8 cellular contexts compared by ENCODE assay signal in genomic region chr14:91061309-91061887, GRCh38. TPM values are rescaled to one million over a fixed set of nuclear protein-coding genes. Genes with fewer than 3 reads are reported as not detected.
DNase-seq lines count a peak whose midpoint lies in the region; FAIRE-seq and TF ChIP-seq lines count a peak whose summit lies in the region.

No MANE protein-coding gene starts in this region.

- peak overlapping the region; percentile 42 to 66 for H3K27ac ChIP-seq in testis

- DNase-seq in NCI-H1092 treated with DMSO at 0.1 percent for 48 hours (lab: John Stamatoyannopoulos, UW) (peak; percentile 28), NCI-H1092 (lab: John Stamatoyannopoulos, UW) (no peak), SK-N-DZ (ENCODE audit: low spot score) (peak; percentile 12), testis (no peak), retina (no peak), RCC 7860 (ENCODE audit: low spot score) (no peak)
- DNase-seq in stimulated activated CD4-positive, alpha-beta T cell treated with anti-CD3 and anti-CD28 coated beads, Interleukin-1b, Interleukin-23, amount 100 ng/mL, for 48 hours = no peak

- intact Hi-C loops in testis (cut with DNase I; ENCODE audit: low total_unique reads) = no loop called here

- TF ChIP-seq CTCF in testis (IDR thresholded peaks at IDR 0.05) = no peak

- H3K36me3 ChIP-seq in testis (ENCODE audit: low read depth, missing control alignments) = no peaks in the 10 kb centered on the region

- TF ChIP-seq POLR2A in testis (IDR thresholded peaks at IDR 0.05) = no peak

- H3K9me3 ChIP-seq in testis = no peaks in the 10 kb centered on the region

- H3K4me1 ChIP-seq in testis = peaks cover 12% of the 10 kb centered on the region

- FAIRE-seq in RCC 7860 (lab: Jason Lieb, UNC) = no peak

- no peaks in the 10 kb centered on the region for H3K27me3 ChIP-seq in testis

- 0 to 2% methylated on average over 12 of the region's 12 CpGs for WGBS in testis, 2 donors

- H3K4me3 ChIP-seq in iPS-11a (ENCODE audit: low read depth, low read length) = peak overlapping the region; percentile 38
- H3K4me3 ChIP-seq in testis = peak overlapping the region; percentile 19 to 91

RNA-seq across cellular contexts. Expression of gene RPS6KA5, which starts 1.0 kb away (rescaled TPM):
- 2.4 and 3.4 TPM in 2 replicates for polyA plus RNA-seq in SK-N-DZ (2014; cell fraction: cytosol; rRNA removed)
- polyA plus RNA-seq in SK-N-DZ (2014; cell fraction: nucleus; rRNA removed) = 3.1 and 5.6 TPM in 2 replicates
- 10 to 100 TPM in 1 of 2 donors, 1 to 10 TPM in 1; 9.4 to 11.0 TPM for total RNA-seq in testis
- 6.4 TPM for polyA plus RNA-seq in testis (ENCODE audit: insufficient read depth, low read depth, low replicate concordance)

RNA-seq across cellular contexts. Expression of gene DGLUCY, which starts 52.5 kb away (rescaled TPM):
- polyA plus RNA-seq in SK-N-DZ (2014; cell fraction: cytosol; rRNA removed) = 24.8 and 37.3 TPM in 2 replicates
- 46.1 and 55.7 TPM in 2 replicates for polyA plus RNA-seq in SK-N-DZ (2014; cell fraction: nucleus; rRNA removed)
- 100 to 1,000 TPM; 145 to 161 TPM for total RNA-seq in testis
- 77.5 TPM for polyA plus RNA-seq in testis (ENCODE audit: insufficient read depth, low read depth, low replicate concordance)

Comparison
In these comparisons a context has a peak if more than half of its experiments do, and no peak if none do; other contexts are left out.
1. DNase-seq: peak in NCI-H1092 treated with DMSO at 0.1 percent for 48 hours (single experiment) and SK-N-DZ (single experiment); none in NCI-H1092 (single experiment), testis (single experiment), retina (single experiment), RCC 7860 (single experiment) and stimulated activated CD4-positive, alpha-beta T cell treated with anti-CD3 and anti-CD28 coated beads, Interleukin-1b, Interleukin-23, amount 100 ng/mL, for 48 hours (single experiment).